In the genomic region with DNA sequence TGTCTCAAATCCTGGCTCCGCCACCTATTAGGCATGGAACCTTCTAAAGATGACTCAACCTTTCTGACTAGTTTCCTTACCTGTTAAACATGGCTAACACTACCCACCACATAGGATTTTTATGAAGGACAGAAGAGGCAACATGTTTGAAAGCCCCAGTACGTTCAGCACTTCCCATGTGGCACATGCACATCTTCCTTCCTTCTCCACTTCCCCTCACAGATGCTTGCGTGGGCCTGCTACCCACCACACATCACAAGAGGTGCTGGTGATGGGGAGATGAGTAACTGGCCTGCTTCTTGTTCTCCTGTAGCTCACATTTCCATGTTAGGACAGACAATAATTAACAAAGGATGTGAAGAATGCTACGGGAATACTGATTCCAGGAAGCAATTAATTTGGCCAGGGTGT, we compare ENCODE assay signal across 11 cellular contexts. TPM values are rescaled to one million over a fixed set of nuclear protein-coding genes. Genes with fewer than 3 reads are reported as not detected.
DNase-seq lines count a peak whose midpoint lies in the region; FAIRE-seq and TF ChIP-seq lines count a peak whose summit lies in the region.
"Had no signal": no experiment of that assay in that cellular context is flagged by ENCODE, and none has a peak within 500 bp of the region (broad histone marks: within the 10 kb centered on the region; RNA-seq: fewer than 3 reads in every experiment).

No MANE protein-coding gene starts in this region.

- H3K36me3 ChIP-seq in breast epithelium = no peaks in the 10 kb centered on the region
- peaks cover 10% of the 10 kb centered on the region for H3K36me3 ChIP-seq in suprapubic skin

- intact Hi-C loops in MCF 10A (cut with micrococcal nuclease) = no loop called here
- intact Hi-C loops in breast epithelium (cut with DNase I; ENCODE audit: low total_unique reads) = no loop called here
- intact Hi-C loops in activated CD4-positive, alpha-beta T cell treated with anti-CD3 and anti-CD28 coated beads, Interleukin-2, amount 10 ng/mL, durations not matched to agents 24 days and 14 days (cut with micrococcal nuclease) = loop anchor here (2.0 to 5.0 kb wide), 9 partner anchors 46 to 641 kb away; a partner anchor contains a TSS

- CTCF ChIA-PET in MCF 10A (lab: Yijun Ruan, JAX) = interaction anchor here (0.5 to 1.8 kb wide), 2 partner anchors 114 to 1953 kb away, joined by 3 to 5 read pairs; no protein-coding TSS in a partner anchor

- H3K27ac Mint-ChIP-seq in MCF 10A (ENCODE audit: low read depth, unreplicated experiment) (peak overlapping the region; percentile 80), mesothelial cell of epicardium (no peak overlapping the region)
- peak overlapping the region; percentile 94 for H3K27ac Mint-ChIP-seq in activated CD4-positive, alpha-beta T cell treated with anti-CD3 and anti-CD28 coated beads, Interleukin-2, amount 10 ng/mL, durations not matched to agents 24 days and 14 days

- TF ChIP-seq POLR2A in breast epithelium (IDR thresholded peaks at IDR 0.05) = no peak
- TF ChIP-seq POLR2A in suprapubic skin (IDR thresholded peaks at IDR 0.05) = no peak

- no peak for FAIRE-seq in D721Med (lab: Jason Lieb, UNC)

- no peak for TF ChIP-seq EP300 in suprapubic skin (IDR thresholded peaks at IDR 0.05)

- no peaks in the 10 kb centered on the region for H3K27me3 Mint-ChIP-seq in MCF 10A (ENCODE audit: insufficient read depth, unreplicated experiment)
- peaks cover 2% of the 10 kb centered on the region for H3K27me3 Mint-ChIP-seq in activated CD4-positive, alpha-beta T cell treated with anti-CD3 and anti-CD28 coated beads, Interleukin-2, amount 10 ng/mL, durations not matched to agents 24 days and 14 days
- no peaks in the 10 kb centered on the region for H3K27me3 Mint-ChIP-seq in mesothelial cell of epicardium (ENCODE audit: low read depth)

- H3K27ac ChIP-seq in breast epithelium (no peak overlapping the region), suprapubic skin (peak overlapping the region; percentile 36)
- H3K27ac ChIP-seq: VCaP had no signal

- H3K4me3 ChIP-seq in breast epithelium = no peak overlapping the region
- H3K4me3 ChIP-seq in fibroblast of villous mesenchyme (ENCODE audit: low read depth, low read length) = no peak overlapping the region
- no peak overlapping the region for H3K4me3 ChIP-seq in suprapubic skin

- POLR2A ChIA-PET in MCF 10A (lab: Yijun Ruan, JAX) = interaction anchor here (0.6 to 1.3 kb wide), 8 partner anchors 16 to 387 kb away, joined by 3 to 4 read pairs (median 3); no protein-coding TSS in a partner anchor

- H3K9me3 Mint-ChIP-seq in MCF 10A (ENCODE audit: unreplicated experiment) (no peaks in the 10 kb centered on the region), mesothelial cell of epicardium (no peaks in the 10 kb centered on the region)
- peaks cover 18% of the 10 kb centered on the region for H3K9me3 Mint-ChIP-seq in activated CD4-positive, alpha-beta T cell treated with anti-CD3 and anti-CD28 coated beads, Interleukin-2, amount 10 ng/mL, durations not matched to agents 24 days and 14 days

- H3K27me3 ChIP-seq in breast epithelium = no peaks in the 10 kb centered on the region
- no peaks in the 10 kb centered on the region for H3K27me3 ChIP-seq in suprapubic skin
- H3K27me3 ChIP-seq: BE2C had no signal

- no peak for TF ChIP-seq CTCF in MCF 10A (IDR thresholded peaks at IDR 0.05; ENCODE audit: unreplicated experiment)
- TF ChIP-seq CTCF in breast epithelium (IDR thresholded peaks at IDR 0.05) = no peak
- no peak for TF ChIP-seq CTCF in fibroblast of villous mesenchyme (IDR thresholded peaks at IDR 0.05; ENCODE audit: insufficient read depth, low read depth, low read length)
- no peak for TF ChIP-seq CTCF in suprapubic skin (IDR thresholded peaks at IDR 0.05)
- no peak for TF ChIP-seq CTCF in mesothelial cell of epicardium (IDR thresholded peaks at IDR 0.05; ENCODE audit: unreplicated experiment)
- no peak for TF ChIP-seq CTCF in D721Med (IDR thresholded peaks at IDR 0.05; ENCODE audit: insufficient read depth, missing control alignments)

- no peaks in the 10 kb centered on the region for H3K9me3 ChIP-seq in breast epithelium
- H3K9me3 ChIP-seq in suprapubic skin = no peaks in the 10 kb centered on the region
- H3K9me3 ChIP-seq: BE2C had no signal

- 74% methylated on average over 4 of the region's 4 CpGs for WGBS in suprapubic skin

- H3K4me3 Mint-ChIP-seq in MCF 10A (ENCODE audit: unreplicated experiment) = no peak overlapping the region
- peak overlapping the region; percentile 33 for H3K4me3 Mint-ChIP-seq in activated CD4-positive, alpha-beta T cell treated with anti-CD3 and anti-CD28 coated beads, Interleukin-2, amount 10 ng/mL, durations not matched to agents 24 days and 14 days
- no peak overlapping the region for H3K4me3 Mint-ChIP-seq in mesothelial cell of epicardium

- DNase-seq in MCF 10A (ENCODE audit: unreplicated experiment) (no peak), breast epithelium (ENCODE audit: low spot score in 2 of 2) (no peak), fibroblast of villous mesenchyme (ENCODE audit: low read depth) (peak; percentile 32), suprapubic skin (ENCODE audit: low spot score in 2 of 2) (no peak), Ammon's horn (ENCODE audit: low spot score) (no peak), mesothelial cell of epicardium (ENCODE audit: low spot score in 2 of 2, unreplicated experiment in 2 of 2) (no peak), D721Med (ENCODE audit: insufficient read length, low spot score) (no peak)
- no peak for DNase-seq in activated CD4-positive, alpha-beta T cell treated with anti-CD3 and anti-CD28 coated beads, Interleukin-2, amount 10 ng/mL, durations not matched to agents 24 days and 14 days
- DNase-seq: BE2C, NCI-H748 treated with DMSO at 0.1 percent for 48 hours had no signal

- H3K4me1 ChIP-seq in breast epithelium (no peaks in the 10 kb centered on the region), suprapubic skin (peaks cover 45% of the 10 kb centered on the region)

- H3K36me3 Mint-ChIP-seq in MCF 10A (ENCODE audit: insufficient read depth, unreplicated experiment) = peaks cover 14% of the 10 kb centered on the region
- peaks cover 67% of the 10 kb centered on the region for H3K36me3 Mint-ChIP-seq in activated CD4-positive, alpha-beta T cell treated with anti-CD3 and anti-CD28 coated beads, Interleukin-2, amount 10 ng/mL, durations not matched to agents 24 days and 14 days (ENCODE audit: low read depth)
- peaks cover 26% of the 10 kb centered on the region for H3K36me3 Mint-ChIP-seq in mesothelial cell of epicardium

- H3K4me1 Mint-ChIP-seq in MCF 10A (ENCODE audit: insufficient read depth, unreplicated experiment) = peaks cover 38% of the 10 kb centered on the region
- peaks cover 57% of the 10 kb centered on the region for H3K4me1 Mint-ChIP-seq in activated CD4-positive, alpha-beta T cell treated with anti-CD3 and anti-CD28 coated beads, Interleukin-2, amount 10 ng/mL, durations not matched to agents 24 days and 14 days
- peaks cover 10% of the 10 kb centered on the region for H3K4me1 Mint-ChIP-seq in mesothelial cell of epicardium

- no TSS peak for BruUV-seq in MCF 10A (replicated peaks; lab: Mats Ljungman, UMichigan)

RNA-seq across cellular contexts. Expression of a gene that starts 7.1 kb away (rescaled TPM):
- total RNA-seq in MCF 10A (2022) (21.5 and 27.3 TPM in 2 replicates), breast epithelium (10 to 100 TPM; 15.2 to 18.1 (median 16.1) TPM), fibroblast of villous mesenchyme (18.7 and 19.0 TPM in 2 replicates), suprapubic skin (10 to 100 TPM; 24.5 to 39.1 (median 30.5) TPM), mesothelial cell of epicardium (15.5 to 17.7 TPM (median 17.4 TPM) in 3 replicates)
- 35.3 and 38.1 TPM in 2 replicates for total RNA-seq in activated CD4-positive, alpha-beta T cell treated with anti-CD3 and anti-CD28 coated beads, Interleukin-2, amount 10 ng/mL, durations not matched to agents 24 days and 14 days

RNA-seq across cellular contexts. Expression of a gene that starts 49.2 kb away (rescaled TPM):
- 25.0 and 25.1 TPM in 2 replicates for total RNA-seq in MCF 10A (2022)
- 10 to 100 TPM; 37.0 to 73.8 (median 41.6) TPM for total RNA-seq in breast epithelium
- 9.3 and 10.6 TPM in 2 replicates for total RNA-seq in activated CD4-positive, alpha-beta T cell treated with anti-CD3 and anti-CD28 coated beads, Interleukin-2, amount 10 ng/mL, durations not matched to agents 24 days and 14 days
- total RNA-seq in fibroblast of villous mesenchyme = 22.2 and 25.0 TPM in 2 replicates
- total RNA-seq in suprapubic skin = 10 to 100 TPM; 35.9 to 43.8 (median 38.9) TPM
- total RNA-seq in mesothelial cell of epicardium = 29.7 to 31.6 TPM (median 31.1 TPM) in 3 replicates
